In genomic region chr18:55121397-55122170, GRCh38 we compare ENCODE assay signal across 21 cellular contexts.
DNase-seq lines count a peak whose midpoint lies in the region; ATAC-seq and TF ChIP-seq lines count a peak whose summit lies in the region.
"Had no signal": no experiment of that assay in that cellular context is flagged by ENCODE, and none has a peak within 500 bp of the region (broad histone marks: within the 10 kb centered on the region; RNA-seq: fewer than 3 reads in every experiment).

No MANE protein-coding gene starts in this region.

- H3K4me1 ChIP-seq in MM.1S (ENCODE audit: low read length) = peaks cover 7% of the 10 kb centered on the region; the same call in 1 of the 2 replicates
- H3K4me1 ChIP-seq: BE2C had no signal

- no peaks in the 10 kb centered on the region for H3K36me3 ChIP-seq in MM.1S (replicated peaks; ENCODE audit: insufficient read depth, low read length)
- H3K36me3 ChIP-seq: BE2C had no signal

- peaks cover 0 to 4% of the 10 kb centered on the region in 2 donors for H3K9me3 Mint-ChIP-seq in natural killer cell

- H3K27ac Mint-ChIP-seq in natural killer cell = no peak overlapping the region
- H3K27ac Mint-ChIP-seq: CD4-positive, alpha-beta memory T cell had no signal

- no peak overlapping the region for H3K4me3 Mint-ChIP-seq in natural killer cell
- H3K4me3 Mint-ChIP-seq: CD4-positive, alpha-beta memory T cell had no signal

- no peak overlapping the region for H3K4me3 ChIP-seq in MM.1S (ENCODE audit: low read length)
- H3K4me3 ChIP-seq: GM12878 had no signal

- intact Hi-C loops in natural killer cell (cut with micrococcal nuclease) = no loop called here

- no peaks in the 10 kb centered on the region for H3K79me2 ChIP-seq in MM.1S (ENCODE audit: low read length)

- no peak overlapping the region for H3K27ac ChIP-seq in MM.1S (ENCODE audit: low read length)

- H3K27me3 ChIP-seq in MM.1S (replicated peaks; ENCODE audit: insufficient read depth, low read length) = no peaks in the 10 kb centered on the region
- H3K27me3 ChIP-seq: BE2C had no signal

- H3K27me3 Mint-ChIP-seq in natural killer cell (ENCODE audit: low read depth in 2 of 2) = no peaks in the 10 kb centered on the region
- H3K27me3 Mint-ChIP-seq: CD4-positive, alpha-beta memory T cell had no signal

- no peaks in the 10 kb centered on the region for H3K9me3 ChIP-seq in MM.1S (replicated peaks; ENCODE audit: insufficient read depth, low read length)
- H3K9me3 ChIP-seq: BE2C had no signal

- DNase-seq in MM.1S (peak; percentile 8), A172 (ENCODE audit: low spot score) (no peak), natural killer cell (no peak)
- no peak for DNase-seq in central memory CD4-positive, alpha-beta T cell
- DNase-seq: BE2C; Calu3; CD4-positive, alpha-beta memory T cell; DMS79; H7; MV-4-11; NCI-H1417; NCI-H187 treated with DMSO at 0.1 percent for 48 hours; NCI-H69; NK-92 treated with Interleukin-12 subunit alpha and Interleukin-12 subunit beta, amount 100 ng/mL, for 24 hours; OCI-M1; RPMI8226; SIG-M5 had no signal

- H3K4me1 Mint-ChIP-seq in natural killer cell = no peaks in the 10 kb centered on the region
- H3K4me1 Mint-ChIP-seq: CD4-positive, alpha-beta memory T cell had no signal

- ATAC-seq in GM19324 (IDR thresholded peaks at IDR 0.05; ENCODE audit: low FRiP score, unreplicated experiment) (peak; percentile 71), HG02852 (IDR thresholded peaks at IDR 0.05; ENCODE audit: unreplicated experiment) (peak; percentile 60), natural killer cell (no peak), GM21619 (IDR thresholded peaks at IDR 0.05; ENCODE audit: unreplicated experiment) (no peak)
- ATAC-seq: GM12878 had no signal

- no peak overlapping the region for H3K9ac ChIP-seq in MM.1S (ENCODE audit: low read length)

- H3K4me2 ChIP-seq in MM.1S (ENCODE audit: low read depth, low read length) = no peak overlapping the region

- TF ChIP-seq CTCF in MM.1S (IDR thresholded peaks at IDR 0.05; ENCODE audit: low read length) (no peak), natural killer cell (IDR thresholded peaks at IDR 0.05) (no peak)

- no peak overlapping the region for H2AFZ ChIP-seq in MM.1S (ENCODE audit: low read length)

- no peaks in the 10 kb centered on the region for H3F3A ChIP-seq in MM.1S (ENCODE audit: insufficient read depth, low read length)

- H3K36me3 Mint-ChIP-seq in natural killer cell = no peaks in the 10 kb centered on the region
- H3K36me3 Mint-ChIP-seq: CD4-positive, alpha-beta memory T cell had no signal

- no peaks in the 10 kb centered on the region for H4K20me1 ChIP-seq in MM.1S (ENCODE audit: insufficient read depth, low read length)

- H3K9me2 ChIP-seq in MM.1S (replicated peaks; ENCODE audit: insufficient read depth, low read length) = no peaks in the 10 kb centered on the region

Comparison
In these comparisons a context has a peak if more than half of its experiments do, and no peak if none do; other contexts are left out.
1. ATAC-seq: peak in GM19324 (single experiment) and HG02852 (single experiment); none in natural killer cell (0 of 3) and GM21619 (single experiment).